ENCODE assay signal across 32 cellular contexts in the genomic region with DNA sequence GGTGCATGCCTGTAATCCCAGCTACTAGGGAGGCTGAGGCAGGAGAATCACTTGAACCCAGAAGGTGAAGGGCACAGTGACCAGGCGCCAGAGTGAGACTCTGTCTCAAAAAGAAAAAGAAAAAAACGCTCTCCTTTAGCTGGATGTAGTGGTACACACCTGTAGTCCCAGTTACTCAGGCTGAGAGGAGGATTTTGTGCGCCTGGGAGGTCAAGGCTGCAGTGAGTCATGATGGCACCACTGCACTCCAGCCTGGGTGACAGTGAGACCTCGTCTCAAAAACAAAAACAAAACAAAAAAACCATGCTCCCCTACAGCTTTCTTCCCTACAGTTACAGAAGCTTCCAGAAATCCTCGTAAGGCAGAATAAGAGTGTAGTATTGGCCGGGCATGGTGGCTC. TPM values are rescaled to one million over a fixed set of nuclear protein-coding genes. Genes with fewer than 3 reads are reported as not detected.
"Had no signal": no experiment of that assay in that cellular context is flagged by ENCODE, and none has a peak within 500 bp of the region (broad histone marks: within the 10 kb centered on the region; RNA-seq: fewer than 3 reads in every experiment).

No MANE protein-coding gene starts in this region.

- DNase-seq: dermis blood vessel endothelial cell; dorsolateral prefrontal cortex; effector CD4-positive, alpha-beta T cell; effector memory CD4-positive, alpha-beta T cell; erythroblast; esophagus squamous epithelium; foreskin fibroblast; foreskin melanocyte; gastrocnemius medialis; glutamatergic neuron; head of caudate nucleus; heart right ventricle; hippocampal formation; kidney glomerular epithelial cell; left colon; left ventricle myocardium superior; lower lobe of right lung; mesenchymal stem cell; mucosa of descending colon; naive B cell had no signal

- H3K27me3 Mint-ChIP-seq: naive B cell had no signal

- ATAC-seq: esophagus mucosa, gastrocnemius medialis, heart right ventricle, left colon, left lobe of liver, left ventricle myocardium superior, lower lobe of right lung, mucosa of descending colon had no signal

- H3K27ac ChIP-seq: coronary artery, dorsolateral prefrontal cortex, epithelial cell of prostate, esophagus squamous epithelium, gastrocnemius medialis, lower lobe of right lung had no signal

- FAIRE-seq: colon, endometrium, islet of Langerhans, kidney had no signal

- H3K36me3 Mint-ChIP-seq: naive B cell had no signal

- H3K9me3 Mint-ChIP-seq: mesothelial cell of epicardium, naive B cell had no signal

- H3K9me3 ChIP-seq: esophagus squamous epithelium, gastrocnemius medialis, heart right ventricle, lower lobe of right lung, mucosa of descending colon had no signal

- H3K27me3 ChIP-seq: dorsolateral prefrontal cortex, esophagus squamous epithelium, gastrocnemius medialis, heart right ventricle had no signal

- H3K36me3 ChIP-seq: gastrocnemius medialis had no signal

- H3K4me3 ChIP-seq: coronary artery, dorsolateral prefrontal cortex, esophagus squamous epithelium, gastrocnemius medialis, heart right ventricle, lower lobe of right lung, mucosa of descending colon had no signal

- H3K4me3 Mint-ChIP-seq: mesothelial cell of epicardium had no signal

- H3K27ac Mint-ChIP-seq: mesothelial cell of epicardium, naive B cell had no signal

RNA-seq across cellular contexts. Expression of a gene that starts 33.1 kb away (rescaled TPM):
- total RNA-seq: dermis blood vessel endothelial cell, glomerular endothelial cell, lung microvascular endothelial cell, myocyte had no signal
